Comparison of ENCODE assay signal across 8 cellular contexts in genomic region chr17:76710863-76711611, GRCh38.
A peak's percentile ranks its signal among the peaks of the same experiment; 100 is the strongest.
DNase-seq lines count a peak whose midpoint lies in the region; ATAC-seq lines count a peak whose summit lies in the region.

Gene MXRA7 (minus strand): TSS chr17:76710965. CDS start chr17:76710946, 19 bp downstream.

- peaks cover 33% of the 10 kb centered on the region for H3K36me3 Mint-ChIP-seq in stimulated activated memory B cell treated with anti-CD40 and anti-IgM and Interleukin-4, amounts not matched to agents 10 μg/mL and 1 μg/mL and 100 μg/mL, for 72 hours

- H3K4me1 Mint-ChIP-seq in stimulated activated memory B cell treated with anti-CD40 and anti-IgM and Interleukin-4, amounts not matched to agents 10 μg/mL and 1 μg/mL and 100 μg/mL, for 72 hours = peaks cover 35% of the 10 kb centered on the region

- H3K9me3 Mint-ChIP-seq in stimulated activated memory B cell treated with anti-CD40 and anti-IgM and Interleukin-4, amounts not matched to agents 10 μg/mL and 1 μg/mL and 100 μg/mL, for 72 hours = no peaks in the 10 kb centered on the region

- no peak within 1 kb of the TSS for H3K27ac Mint-ChIP-seq in stimulated activated memory B cell treated with anti-CD40 and anti-IgM and Interleukin-4, amounts not matched to agents 10 μg/mL and 1 μg/mL and 100 μg/mL, for 72 hours

- H3K27me3 Mint-ChIP-seq in stimulated activated memory B cell treated with anti-CD40 and anti-IgM and Interleukin-4, amounts not matched to agents 10 μg/mL and 1 μg/mL and 100 μg/mL, for 72 hours = no peaks in the 10 kb centered on the region

- DNase-seq in NCI-H2196 (lab: John Stamatoyannopoulos, UW; ENCODE audit: unreplicated experiment) (peak; percentile 75), NCI-H2196 treated with DMSO at 0.1 percent for 48 hours (lab: John Stamatoyannopoulos, UW; ENCODE audit: unreplicated experiment) (no peak), NCI-H524 (lab: John Stamatoyannopoulos, UW) (peak; percentile 93), epithelial cell of prostate (ENCODE audit: low read depth, low spot score) (no peak), midbrain (lab: John Stamatoyannopoulos, UW) (peak; percentile 65)
- peak; percentile 75 for DNase-seq in activated T-cell treated with anti-CD3 and anti-CD28 coated beads, Interleukin-2, amount 50 U/mL, for 1 hour

- H3K27ac ChIP-seq in epithelial cell of prostate = peak within 1 kb of the TSS; percentile 64

- peak within 1 kb of the TSS; percentile 61 for H3K4me3 Mint-ChIP-seq in stimulated activated memory B cell treated with anti-CD40 and anti-IgM and Interleukin-4, amounts not matched to agents 10 μg/mL and 1 μg/mL and 100 μg/mL, for 72 hours

- peak; percentile 84 for ATAC-seq in stimulated activated memory B cell treated with anti-CD40 and anti-IgM and Interleukin-4, amounts not matched to agents 10 μg/mL and 1 μg/mL and 100 μg/mL, for 72 hours
- no peak for ATAC-seq in HG03520 (IDR thresholded peaks at IDR 0.05; ENCODE audit: unreplicated experiment)

Comparison
In these comparisons a context has a peak if more than half of its experiments do, and no peak if none do; other contexts are left out.
1. DNase-seq: peak in NCI-H2196 (single experiment), NCI-H524 (2 of 2), activated T-cell treated with anti-CD3 and anti-CD28 coated beads, Interleukin-2, amount 50 U/mL, for 1 hour (single experiment) and midbrain (single experiment); none in NCI-H2196 treated with DMSO at 0.1 percent for 48 hours (single experiment) and epithelial cell of prostate (single experiment).